ENCODE assay signal across 2 cellular contexts in the genomic region with DNA sequence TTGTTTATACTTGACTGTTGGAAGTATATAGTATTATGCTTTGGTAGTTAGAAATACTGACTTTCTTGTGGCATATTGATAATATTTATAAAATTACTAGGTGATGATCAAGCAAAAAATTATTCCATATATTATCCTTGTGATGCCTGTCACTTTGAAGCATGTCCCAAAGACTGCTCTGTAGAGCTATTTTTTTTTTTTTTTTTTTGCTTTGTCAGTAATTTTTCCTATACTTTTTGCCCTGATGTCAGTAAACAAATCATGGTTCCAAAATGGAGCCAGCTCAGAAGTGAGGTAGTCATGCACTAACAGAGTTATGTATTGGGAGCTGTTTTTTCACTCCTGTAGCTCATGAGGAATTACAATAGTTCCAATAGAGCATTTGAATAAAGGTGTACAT.
TF ChIP-seq lines count a peak whose summit lies in the region.

No MANE protein-coding gene starts in this region.

TF ChIP-seq in K562, 482 proteins besides CTCF, POLR2A, EP300 and RAD21:
- TF ChIP-seq C11orf30 (IDR thresholded peaks at IDR 0.05; ENCODE audit: low read depth): peak; percentile 43; the same call in 1 of the 2 replicates
- peak; percentile 78 for TF ChIP-seq ZNF316 (IDR thresholded peaks at IDR 0.05)
- no peak for TF ChIP-seq ZNF217 (CRISPR knock-in tag; IDR thresholded peaks at IDR 0.05)
TF ChIP-seq in K562: peak in this region for 2.

TF ChIP-seq in HepG2, 621 proteins besides CTCF, POLR2A, EP300 and RAD21:
- TF ChIP-seq TCF12 (IDR thresholded peaks at IDR 0.05): no peak
- TF ChIP-seq TCF12 (CRISPR knock-in tag; IDR thresholded peaks at IDR 0.05): no peak
- no peak for TF ChIP-seq ZNF777 (CRISPR knock-in tag; IDR thresholded peaks at IDR 0.05)
- peak; percentile 85 to 87 for TF ChIP-seq MAFK (conservative IDR thresholded peaks at IDR 0.05 in 1 of 2, IDR thresholded peaks at IDR 0.05 in 1 of 2; ENCODE audit: low read length in 2 of 2)
- peak; percentile 83 for TF ChIP-seq MAFF (IDR thresholded peaks at IDR 0.05; ENCODE audit: low read depth, low read length)
- 0 out of 2 replicates have a peak, but pooled peaks have one; percentile 6 for TF ChIP-seq ZNF331 (CRISPR knock-in tag; IDR thresholded peaks at IDR 0.05)
- TF ChIP-seq GABPA (IDR thresholded peaks at IDR 0.05; ENCODE audit: low read depth, low read length): no peak
- TF ChIP-seq GABPA (CRISPR knock-in tag; IDR thresholded peaks at IDR 0.05; ENCODE audit: low read depth): no peak
- no peak for TF ChIP-seq AGO1 (IDR thresholded peaks at IDR 0.05; ENCODE audit: low read depth, low read length, poor library complexity, severe bottlenecking)
